ENCODE assay signal across 1 cellular context in the genomic region with DNA sequence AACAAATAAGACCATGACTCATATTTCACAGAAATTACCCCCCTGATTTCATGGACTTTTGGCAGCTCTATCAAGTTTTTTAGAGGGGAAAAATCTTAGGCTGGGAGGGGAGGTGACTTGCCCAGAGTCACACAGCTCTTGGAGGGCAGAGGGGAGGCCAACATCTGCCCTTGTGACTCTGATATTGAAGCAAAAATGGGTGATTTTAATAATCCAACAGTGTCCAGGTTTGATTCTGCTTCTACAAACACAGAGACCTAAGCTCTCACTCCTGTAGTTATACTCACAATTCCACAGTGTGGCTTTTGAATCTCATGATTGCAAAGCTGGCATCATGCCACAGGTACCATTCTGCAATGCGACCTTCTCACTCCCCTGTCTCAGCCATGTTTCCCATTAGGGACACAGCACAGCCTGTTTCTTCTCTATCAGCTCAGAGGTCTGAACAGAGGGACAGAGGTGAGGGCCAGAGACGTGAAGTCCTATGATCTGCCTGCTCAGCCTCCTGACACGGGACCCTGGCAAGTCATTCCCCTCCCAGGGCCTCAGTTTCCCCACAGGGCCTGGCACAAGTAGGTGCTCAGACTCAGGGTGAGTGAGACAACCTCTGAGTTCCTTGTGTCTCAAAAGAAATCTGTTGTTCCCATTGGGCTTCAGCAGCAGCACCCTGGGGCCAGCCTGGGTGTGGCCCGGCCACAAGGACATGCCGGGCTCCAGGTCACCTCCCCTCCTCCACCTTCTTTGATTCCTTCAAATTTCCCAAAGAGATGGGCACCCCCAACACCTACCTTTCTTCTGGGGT.
TF ChIP-seq lines count a peak whose summit lies in the region.

No MANE protein-coding gene starts in this region.

TF ChIP-seq in IMR-90, 13 proteins besides CTCF, POLR2A, EP300 and RAD21:
- TF ChIP-seq RFX5 (IDR thresholded peaks at IDR 0.05; ENCODE audit: low read depth, low read length) (no peak), CEBPB (IDR thresholded peaks at IDR 0.05; ENCODE audit: low read depth, low read length) (no peak), RCOR1 (IDR thresholded peaks at IDR 0.05; ENCODE audit: insufficient replicate concordance, low read length) (no peak), MAFK (IDR thresholded peaks at IDR 0.05; ENCODE audit: low read depth, low read length) (no peak), USF2 (IDR thresholded peaks at IDR 0.05; ENCODE audit: low read depth, low read length) (no peak), CHD1 (IDR thresholded peaks at IDR 0.05; ENCODE audit: low read depth, low read length) (no peak)
- TF ChIP-seq, protein P1, sequence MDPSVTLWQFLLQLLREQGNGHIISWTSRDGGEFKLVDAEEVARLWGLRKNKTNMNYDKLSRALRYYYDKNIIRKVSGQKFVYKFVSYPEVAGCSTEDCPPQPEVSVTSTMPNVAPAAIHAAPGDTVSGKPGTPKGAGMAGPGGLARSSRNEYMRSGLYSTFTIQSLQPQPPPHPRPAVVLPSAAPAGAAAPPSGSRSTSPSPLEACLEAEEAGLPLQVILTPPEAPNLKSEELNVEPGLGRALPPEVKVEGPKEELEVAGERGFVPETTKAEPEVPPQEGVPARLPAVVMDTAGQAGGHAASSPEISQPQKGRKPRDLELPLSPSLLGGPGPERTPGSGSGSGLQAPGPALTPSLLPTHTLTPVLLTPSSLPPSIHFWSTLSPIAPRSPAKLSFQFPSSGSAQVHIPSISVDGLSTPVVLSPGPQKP (IDR thresholded peaks at IDR 0.05; ENCODE audit: borderline replicate concordance, low read depth, low read length) = no peak
